In genomic region chr7:98278936-98279335, GRCh38 we compare ENCODE assay signal across 1 cellular context.
TF ChIP-seq lines count a peak whose summit lies in the region.

No MANE protein-coding gene starts in this region.

TF ChIP-seq in HepG2, 621 proteins besides CTCF, POLR2A, EP300 and RAD21 (continued from another document):
- TF ChIP-seq HNF4G (IDR thresholded peaks at IDR 0.05; ENCODE audit: borderline replicate concordance, low read depth, low read length) = no peak
- TF ChIP-seq HNF4G (CRISPR knock-in tag; IDR thresholded peaks at IDR 0.05; ENCODE audit: borderline replicate concordance, low read depth) = no peak
- TF ChIP-seq, protein P1, sequence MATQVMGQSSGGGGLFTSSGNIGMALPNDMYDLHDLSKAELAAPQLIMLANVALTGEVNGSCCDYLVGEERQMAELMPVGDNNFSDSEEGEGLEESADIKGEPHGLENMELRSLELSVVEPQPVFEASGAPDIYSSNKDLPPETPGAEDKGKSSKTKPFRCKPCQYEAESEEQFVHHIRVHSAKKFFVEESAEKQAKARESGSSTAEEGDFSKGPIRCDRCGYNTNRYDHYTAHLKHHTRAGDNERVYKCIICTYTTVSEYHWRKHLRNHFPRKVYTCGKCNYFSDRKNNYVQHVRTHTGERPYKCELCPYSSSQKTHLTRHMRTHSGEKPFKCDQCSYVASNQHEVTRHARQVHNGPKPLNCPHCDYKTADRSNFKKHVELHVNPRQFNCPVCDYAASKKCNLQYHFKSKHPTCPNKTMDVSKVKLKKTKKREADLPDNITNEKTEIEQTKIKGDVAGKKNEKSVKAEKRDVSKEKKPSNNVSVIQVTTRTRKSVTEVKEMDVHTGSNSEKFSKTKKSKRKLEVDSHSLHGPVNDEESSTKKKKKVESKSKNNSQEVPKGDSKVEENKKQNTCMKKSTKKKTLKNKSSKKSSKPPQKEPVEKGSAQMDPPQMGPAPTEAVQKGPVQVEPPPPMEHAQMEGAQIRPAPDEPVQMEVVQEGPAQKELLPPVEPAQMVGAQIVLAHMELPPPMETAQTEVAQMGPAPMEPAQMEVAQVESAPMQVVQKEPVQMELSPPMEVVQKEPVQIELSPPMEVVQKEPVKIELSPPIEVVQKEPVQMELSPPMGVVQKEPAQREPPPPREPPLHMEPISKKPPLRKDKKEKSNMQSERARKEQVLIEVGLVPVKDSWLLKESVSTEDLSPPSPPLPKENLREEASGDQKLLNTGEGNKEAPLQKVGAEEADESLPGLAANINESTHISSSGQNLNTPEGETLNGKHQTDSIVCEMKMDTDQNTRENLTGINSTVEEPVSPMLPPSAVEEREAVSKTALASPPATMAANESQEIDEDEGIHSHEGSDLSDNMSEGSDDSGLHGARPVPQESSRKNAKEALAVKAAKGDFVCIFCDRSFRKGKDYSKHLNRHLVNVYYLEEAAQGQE (IDR thresholded peaks at IDR 0.05; ENCODE audit: borderline replicate concordance in 1 of 2, low read depth in 1 of 2, low read length in 2 of 2) = no peak
